In genomic region chr11:121655481-121656332, GRCh38 we compare ENCODE assay signal across 8 cellular contexts.
DNase-seq lines count a peak whose midpoint lies in the region; ATAC-seq, FAIRE-seq and TF ChIP-seq lines count a peak whose summit lies in the region.

No MANE protein-coding gene starts in this region.

- H3K9me3 ChIP-seq in right atrium auricular region (no peaks in the 10 kb centered on the region), psoas muscle (no peaks in the 10 kb centered on the region)

- H3K4me3 ChIP-seq in right atrium auricular region (peak overlapping the region; percentile 13 to 46), psoas muscle (peak overlapping the region; percentile 64)

- intact Hi-C loops in psoas muscle (cut with DNase I): loop anchor here (1.0 to 10.0 kb wide), 7 partner anchors 279 to 850 kb away; no protein-coding TSS in a partner anchor

- DNase-seq in NCI-H1105 treated with DMSO at 0.1 percent for 48 hours (lab: John Stamatoyannopoulos, UW) (peak; percentile 91), T-helper 2 cell (peak; percentile 31 to 67 (median 40)), anterior cingulate cortex (lab: John Stamatoyannopoulos, UW) (peak; percentile 38 to 97 (median 87)), right atrium auricular region (ENCODE audit: low spot score) (peak; percentile 92), psoas muscle (peak; percentile 87 to 93), urothelium cell line (ENCODE audit: low spot score) (peak; percentile 83)

- no peaks in the 10 kb centered on the region for H3K27me3 ChIP-seq in right atrium auricular region
- H3K27me3 ChIP-seq in psoas muscle (ENCODE audit: insufficient read depth in 3 of 3, low read length in 2 of 3): no peaks in the 10 kb centered on the region

- WGBS in psoas muscle, 3 donors: 1% methylated on average over 45 to 48 of the region's 48 CpGs

- H3K4me1 ChIP-seq in right atrium auricular region (peaks cover 0 to 16% of the 10 kb centered on the region in 2 donors), psoas muscle (peaks cover 11% of the 10 kb centered on the region)

- ATAC-seq in HG02678 (IDR thresholded peaks at IDR 0.05; ENCODE audit: unreplicated experiment) (peak; percentile 93), psoas muscle (peak; percentile 95 to 97 (median 96))

- TF ChIP-seq CTCF in GM12873 (IDR thresholded peaks at IDR 0.05; ENCODE audit: insufficient read depth, low read depth, low read length, missing control alignments): peak; percentile 93
- TF ChIP-seq CTCF in right atrium auricular region (IDR thresholded peaks at IDR 0.05): peak; percentile 83 to 87
- TF ChIP-seq CTCF in psoas muscle (IDR thresholded peaks at IDR 0.05): peak; percentile 84

- FAIRE-seq in urothelium cell line (lab: Jason Lieb, UNC): peak; percentile 88

- H3K36me3 ChIP-seq in right atrium auricular region (no peaks in the 10 kb centered on the region), psoas muscle (ENCODE audit: insufficient read depth in 1 of 2, low read depth in 1 of 2) (no peaks in the 10 kb centered on the region)

- H3K27ac ChIP-seq in right atrium auricular region (peak overlapping the region; percentile 89 to 93), psoas muscle (peak overlapping the region; percentile 86)

Comparison
In these comparisons a context has a peak if more than half of its experiments do, and no peak if none do; other contexts are left out.
1. Peak in every context shown above with its lines: DNase-seq, ATAC-seq, H3K4me3 ChIP-seq and H3K27ac ChIP-seq.
2. DNase-seq: peak in every context shown above with its lines; median percentile 92 in right atrium auricular region; 91 in NCI-H1105 treated with DMSO at 0.1 percent for 48 hours; 90 in psoas muscle; 87 in anterior cingulate cortex; 83 in urothelium cell line; 40 in T-helper 2 cell.